In the genomic region with DNA sequence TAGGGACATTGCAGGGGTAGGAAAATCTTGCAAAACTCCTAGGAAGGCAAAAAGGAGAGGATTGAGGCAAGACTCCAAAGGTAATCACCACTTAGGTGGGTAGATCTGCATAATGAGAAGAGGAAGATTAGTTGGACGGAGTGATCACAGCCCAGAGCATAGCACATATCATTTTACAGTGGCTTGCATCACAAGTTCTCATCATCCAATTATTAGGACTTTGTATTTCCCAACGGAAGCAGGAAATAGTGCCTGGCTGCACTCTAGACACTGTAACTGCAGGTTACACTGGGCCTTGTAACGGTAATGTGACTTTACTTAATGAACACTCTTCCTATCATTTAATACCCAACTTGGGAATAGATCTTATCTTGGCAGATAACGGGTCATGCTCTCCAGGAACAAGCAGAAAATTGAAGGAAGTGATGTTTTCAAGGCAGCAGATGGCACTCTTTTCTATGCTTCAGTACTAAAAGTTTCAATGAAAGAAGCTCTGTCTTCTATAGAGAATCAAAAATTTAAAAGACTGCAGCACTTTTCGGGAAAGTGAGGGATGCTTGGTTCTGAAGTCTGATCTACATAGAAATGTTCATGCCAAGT, we compare ENCODE assay signal across 10 cellular contexts.
DNase-seq lines count a peak whose midpoint lies in the region; ATAC-seq and TF ChIP-seq lines count a peak whose summit lies in the region.
"Had no signal": no experiment of that assay in that cellular context is flagged by ENCODE, and none has a peak within 500 bp of the region (broad histone marks: within the 10 kb centered on the region; RNA-seq: fewer than 3 reads in every experiment).

No MANE protein-coding gene starts in this region.

- DNase-seq in NCI-H1436 treated with DMSO at 0.1 percent for 48 hours (lab: John Stamatoyannopoulos, UW) (peak; percentile 47), NCI-H1436 (lab: John Stamatoyannopoulos, UW) (no peak), NCI-H2171 (lab: John Stamatoyannopoulos, UW) (peak; percentile 40), choroid plexus epithelial cell (ENCODE audit: low read depth) (peak; percentile 40), retinal pigment epithelial cell (ENCODE audit: low read depth) (no peak), NCI-H2029 treated with DMSO at 0.1 percent for 48 hours (lab: John Stamatoyannopoulos, UW) (no peak)
- DNase-seq in activated T-cell treated with anti-CD3 and anti-CD28 coated beads, Interleukin-2, amount 50 U/mL, for 48 hours, result no peak
- DNase-seq: activated naive CD4-positive, alpha-beta T cell; AML-193 had no signal

- no peak for ATAC-seq in HG03378 (IDR thresholded peaks at IDR 0.05; ENCODE audit: unreplicated experiment)

- H3K4me3 ChIP-seq in choroid plexus epithelial cell (ENCODE audit: low read depth, low read length) (no peak overlapping the region), retinal pigment epithelial cell (ENCODE audit: low read length) (no peak overlapping the region)

- peak; percentile 31 for TF ChIP-seq CTCF in choroid plexus epithelial cell (conservative IDR thresholded peaks at IDR 0.05; ENCODE audit: low read depth, low read length)
- peak; percentile 2 for TF ChIP-seq CTCF in retinal pigment epithelial cell (conservative IDR thresholded peaks at IDR 0.05; ENCODE audit: low read depth, low read length)

Comparison
In these comparisons a context has a peak if more than half of its experiments do, and no peak if none do; other contexts are left out.
1. DNase-seq: peak in NCI-H1436 treated with DMSO at 0.1 percent for 48 hours (single experiment), NCI-H2171 (single experiment) and choroid plexus epithelial cell (single experiment); none in NCI-H1436 (single experiment), retinal pigment epithelial cell (single experiment), activated T-cell treated with anti-CD3 and anti-CD28 coated beads, Interleukin-2, amount 50 U/mL, for 48 hours (0 of 2) and NCI-H2029 treated with DMSO at 0.1 percent for 48 hours (single experiment).